1 cellular context compared by ENCODE assay signal in genomic region chr10:103470755-103471653, GRCh38.
A peak's percentile ranks its signal among the peaks of the same experiment; 100 is the strongest.
TF ChIP-seq lines count a peak whose summit lies in the region.

No MANE protein-coding gene starts in this region.

TF ChIP-seq in GM12878, 131 proteins besides CTCF, POLR2A, EP300 and RAD21 (continued from another document and continues in another):
- TF ChIP-seq NKRF (conservative IDR thresholded peaks at IDR 0.05), result no peak
- TF ChIP-seq JUNB (IDR thresholded peaks at IDR 0.05), result peak; percentile 78
- peak; percentile 59 for TF ChIP-seq MTA2 (IDR thresholded peaks at IDR 0.05; ENCODE audit: low read depth)
- no peak for TF ChIP-seq ZBTB33 (IDR thresholded peaks at IDR 0.05)
- TF ChIP-seq NBN (IDR thresholded peaks at IDR 0.05), result peak; percentile 86
- TF ChIP-seq BACH1 (IDR thresholded peaks at IDR 0.05; ENCODE audit: borderline replicate concordance), result no peak
- no peak for TF ChIP-seq HDAC2 (IDR thresholded peaks at IDR 0.05)
- 0 out of 2 replicates have a peak, but pooled peaks have one; percentile 18 for TF ChIP-seq SMARCA5 (IDR thresholded peaks at IDR 0.05)
- no peak for TF ChIP-seq KDM1A (IDR thresholded peaks at IDR 0.05; ENCODE audit: borderline replicate concordance)
- no peak for TF ChIP-seq NFYA (IDR thresholded peaks at IDR 0.05; ENCODE audit: borderline replicate concordance, low read depth, low read length)
- TF ChIP-seq ZNF687 (IDR thresholded peaks at IDR 0.05), result peak; percentile 65
- no peak for TF ChIP-seq PAX8 (IDR thresholded peaks at IDR 0.05)
- no peak for TF ChIP-seq BCLAF1 (IDR thresholded peaks at IDR 0.05)
- TF ChIP-seq, protein P1, sequence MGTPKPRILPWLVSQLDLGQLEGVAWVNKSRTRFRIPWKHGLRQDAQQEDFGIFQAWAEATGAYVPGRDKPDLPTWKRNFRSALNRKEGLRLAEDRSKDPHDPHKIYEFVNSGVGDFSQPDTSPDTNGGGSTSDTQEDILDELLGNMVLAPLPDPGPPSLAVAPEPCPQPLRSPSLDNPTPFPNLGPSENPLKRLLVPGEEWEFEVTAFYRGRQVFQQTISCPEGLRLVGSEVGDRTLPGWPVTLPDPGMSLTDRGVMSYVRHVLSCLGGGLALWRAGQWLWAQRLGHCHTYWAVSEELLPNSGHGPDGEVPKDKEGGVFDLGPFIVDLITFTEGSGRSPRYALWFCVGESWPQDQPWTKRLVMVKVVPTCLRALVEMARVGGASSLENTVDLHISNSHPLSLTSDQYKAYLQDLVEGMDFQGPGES (IDR thresholded peaks at IDR 0.05), result no peak
- TF ChIP-seq EED (IDR thresholded peaks at IDR 0.05; ENCODE audit: low read depth), result peak; percentile 89
- TF ChIP-seq, protein P2, sequence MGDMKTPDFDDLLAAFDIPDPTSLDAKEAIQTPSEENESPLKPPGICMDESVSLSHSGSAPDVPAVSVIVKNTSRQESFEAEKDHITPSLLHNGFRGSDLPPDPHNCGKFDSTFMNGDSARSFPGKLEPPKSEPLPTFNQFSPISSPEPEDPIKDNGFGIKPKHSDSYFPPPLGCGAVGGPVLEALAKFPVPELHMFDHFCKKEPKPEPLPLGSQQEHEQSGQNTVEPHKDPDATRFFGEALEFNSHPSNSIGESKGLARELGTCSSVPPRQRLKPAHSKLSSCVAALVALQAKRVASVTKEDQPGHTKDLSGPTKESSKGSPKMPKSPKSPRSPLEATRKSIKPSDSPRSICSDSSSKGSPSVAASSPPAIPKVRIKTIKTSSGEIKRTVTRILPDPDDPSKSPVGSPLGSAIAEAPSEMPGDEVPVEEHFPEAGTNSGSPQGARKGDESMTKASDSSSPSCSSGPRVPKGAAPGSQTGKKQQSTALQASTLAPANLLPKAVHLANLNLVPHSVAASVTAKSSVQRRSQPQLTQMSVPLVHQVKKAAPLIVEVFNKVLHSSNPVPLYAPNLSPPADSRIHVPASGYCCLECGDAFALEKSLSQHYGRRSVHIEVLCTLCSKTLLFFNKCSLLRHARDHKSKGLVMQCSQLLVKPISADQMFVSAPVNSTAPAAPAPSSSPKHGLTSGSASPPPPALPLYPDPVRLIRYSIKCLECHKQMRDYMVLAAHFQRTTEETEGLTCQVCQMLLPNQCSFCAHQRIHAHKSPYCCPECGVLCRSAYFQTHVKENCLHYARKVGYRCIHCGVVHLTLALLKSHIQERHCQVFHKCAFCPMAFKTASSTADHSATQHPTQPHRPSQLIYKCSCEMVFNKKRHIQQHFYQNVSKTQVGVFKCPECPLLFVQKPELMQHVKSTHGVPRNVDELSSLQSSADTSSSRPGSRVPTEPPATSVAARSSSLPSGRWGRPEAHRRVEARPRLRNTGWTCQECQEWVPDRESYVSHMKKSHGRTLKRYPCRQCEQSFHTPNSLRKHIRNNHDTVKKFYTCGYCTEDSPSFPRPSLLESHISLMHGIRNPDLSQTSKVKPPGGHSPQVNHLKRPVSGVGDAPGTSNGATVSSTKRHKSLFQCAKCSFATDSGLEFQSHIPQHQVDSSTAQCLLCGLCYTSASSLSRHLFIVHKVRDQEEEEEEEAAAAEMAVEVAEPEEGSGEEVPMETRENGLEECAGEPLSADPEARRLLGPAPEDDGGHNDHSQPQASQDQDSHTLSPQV (IDR thresholded peaks at IDR 0.05), result no peak
- TF ChIP-seq BMI1 (IDR thresholded peaks at IDR 0.05; ENCODE audit: borderline replicate concordance), result no peak
- TF ChIP-seq RB1 (IDR thresholded peaks at IDR 0.05; ENCODE audit: borderline replicate concordance), result no peak
- peak; percentile 89 for TF ChIP-seq NFIC (IDR thresholded peaks at IDR 0.05; ENCODE audit: low read depth, low read length)
- TF ChIP-seq, protein P3, sequence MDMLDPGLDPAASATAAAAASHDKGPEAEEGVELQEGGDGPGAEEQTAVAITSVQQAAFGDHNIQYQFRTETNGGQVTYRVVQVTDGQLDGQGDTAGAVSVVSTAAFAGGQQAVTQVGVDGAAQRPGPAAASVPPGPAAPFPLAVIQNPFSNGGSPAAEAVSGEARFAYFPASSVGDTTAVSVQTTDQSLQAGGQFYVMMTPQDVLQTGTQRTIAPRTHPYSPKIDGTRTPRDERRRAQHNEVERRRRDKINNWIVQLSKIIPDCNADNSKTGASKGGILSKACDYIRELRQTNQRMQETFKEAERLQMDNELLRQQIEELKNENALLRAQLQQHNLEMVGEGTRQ (IDR thresholded peaks at IDR 0.05; ENCODE audit: borderline replicate concordance, low read depth, low read length), result no peak
- TF ChIP-seq IRF4 (IDR thresholded peaks at IDR 0.05; ENCODE audit: low read depth, low read length), result no peak
- TF ChIP-seq RELA (IDR thresholded peaks at IDR 0.05; ENCODE audit: borderline replicate concordance, partially characterized antibody), result no peak
- peak; percentile 81 for TF ChIP-seq YY1 (IDR thresholded peaks at IDR 0.05; ENCODE audit: low read depth, low read length)
- peak; percentile 38; the same call in 1 of the 2 replicates for TF ChIP-seq SPI1 (IDR thresholded peaks at IDR 0.05; ENCODE audit: borderline replicate concordance, insufficient read depth, low read depth, low read length)
- TF ChIP-seq RUNX3 (IDR thresholded peaks at IDR 0.05; ENCODE audit: low read length), result peak; percentile 95
- TF ChIP-seq, protein P4, sequence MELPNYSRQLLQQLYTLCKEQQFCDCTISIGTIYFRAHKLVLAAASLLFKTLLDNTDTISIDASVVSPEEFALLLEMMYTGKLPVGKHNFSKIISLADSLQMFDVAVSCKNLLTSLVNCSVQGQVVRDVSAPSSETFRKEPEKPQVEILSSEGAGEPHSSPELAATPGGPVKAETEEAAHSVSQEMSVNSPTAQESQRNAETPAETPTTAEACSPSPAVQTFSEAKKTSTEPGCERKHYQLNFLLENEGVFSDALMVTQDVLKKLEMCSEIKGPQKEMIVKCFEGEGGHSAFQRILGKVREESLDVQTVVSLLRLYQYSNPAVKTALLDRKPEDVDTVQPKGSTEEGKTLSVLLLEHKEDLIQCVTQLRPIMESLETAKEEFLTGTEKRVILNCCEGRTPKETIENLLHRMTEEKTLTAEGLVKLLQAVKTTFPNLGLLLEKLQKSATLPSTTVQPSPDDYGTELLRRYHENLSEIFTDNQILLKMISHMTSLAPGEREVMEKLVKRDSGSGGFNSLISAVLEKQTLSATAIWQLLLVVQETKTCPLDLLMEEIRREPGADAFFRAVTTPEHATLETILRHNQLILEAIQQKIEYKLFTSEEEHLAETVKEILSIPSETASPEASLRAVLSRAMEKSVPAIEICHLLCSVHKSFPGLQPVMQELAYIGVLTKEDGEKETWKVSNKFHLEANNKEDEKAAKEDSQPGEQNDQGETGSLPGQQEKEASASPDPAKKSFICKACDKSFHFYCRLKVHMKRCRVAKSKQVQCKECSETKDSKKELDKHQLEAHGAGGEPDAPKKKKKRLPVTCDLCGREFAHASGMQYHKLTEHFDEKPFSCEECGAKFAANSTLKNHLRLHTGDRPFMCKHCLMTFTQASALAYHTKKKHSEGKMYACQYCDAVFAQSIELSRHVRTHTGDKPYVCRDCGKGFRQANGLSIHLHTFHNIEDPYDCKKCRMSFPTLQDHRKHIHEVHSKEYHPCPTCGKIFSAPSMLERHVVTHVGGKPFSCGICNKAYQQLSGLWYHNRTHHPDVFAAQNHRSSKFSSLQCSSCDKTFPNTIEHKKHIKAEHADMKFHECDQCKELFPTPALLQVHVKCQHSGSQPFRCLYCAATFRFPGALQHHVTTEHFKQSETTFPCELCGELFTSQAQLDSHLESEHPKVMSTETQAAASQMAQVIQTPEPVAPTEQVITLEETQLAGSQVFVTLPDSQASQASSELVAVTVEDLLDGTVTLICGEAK (IDR thresholded peaks at IDR 0.05; ENCODE audit: borderline replicate concordance), result peak; percentile 21; the same call in 1 of the 2 replicates
- TF ChIP-seq ETV6 (conservative IDR thresholded peaks at IDR 0.05 in 1 of 2, IDR thresholded peaks at IDR 0.05 in 1 of 2; ENCODE audit: borderline replicate concordance in 1 of 2, low read depth in 1 of 2), result peak in 1 of 2 experiments; percentile 95; a peak in 2 of 4 replicates
- TF ChIP-seq SUZ12 (IDR thresholded peaks at IDR 0.05; ENCODE audit: unreplicated experiment), result no peak
- TF ChIP-seq HDAC6 (IDR thresholded peaks at IDR 0.05; ENCODE audit: unreplicated experiment), result no peak
- TF ChIP-seq SMC3 (IDR thresholded peaks at IDR 0.05; ENCODE audit: borderline replicate concordance, low read length), result peak; percentile 18; the same call in 1 of the 2 replicates
- no peak for TF ChIP-seq SREBF1 (IDR thresholded peaks at IDR 0.05; ENCODE audit: low read length)
- peak; percentile 85 for TF ChIP-seq IKZF2 (IDR thresholded peaks at IDR 0.05)
- no peak for TF ChIP-seq SUPT20H (IDR thresholded peaks at IDR 0.05; ENCODE audit: borderline replicate concordance, control insufficient read depth, low read depth, low read length)
- peak; percentile 37 for TF ChIP-seq TBL1XR1 (IDR thresholded peaks at IDR 0.05; ENCODE audit: low read depth, low read length)
- TF ChIP-seq STAT1 (conservative IDR thresholded peaks at IDR 0.05), result no peak
- TF ChIP-seq FOXK2 (IDR thresholded peaks at IDR 0.05), result no peak
- peak; percentile 69 for TF ChIP-seq BCL11A (IDR thresholded peaks at IDR 0.05; ENCODE audit: low read depth, low read length)
- TF ChIP-seq GABPA (IDR thresholded peaks at IDR 0.05; ENCODE audit: low read depth), result peak; percentile 85
- no peak for TF ChIP-seq ZSCAN29 (IDR thresholded peaks at IDR 0.05)
- TF ChIP-seq ZNF384 (IDR thresholded peaks at IDR 0.05; ENCODE audit: borderline replicate concordance, low read depth, low read length), result no peak
